Comparison of ENCODE assay signal across 1 cellular context in the genomic region with DNA sequence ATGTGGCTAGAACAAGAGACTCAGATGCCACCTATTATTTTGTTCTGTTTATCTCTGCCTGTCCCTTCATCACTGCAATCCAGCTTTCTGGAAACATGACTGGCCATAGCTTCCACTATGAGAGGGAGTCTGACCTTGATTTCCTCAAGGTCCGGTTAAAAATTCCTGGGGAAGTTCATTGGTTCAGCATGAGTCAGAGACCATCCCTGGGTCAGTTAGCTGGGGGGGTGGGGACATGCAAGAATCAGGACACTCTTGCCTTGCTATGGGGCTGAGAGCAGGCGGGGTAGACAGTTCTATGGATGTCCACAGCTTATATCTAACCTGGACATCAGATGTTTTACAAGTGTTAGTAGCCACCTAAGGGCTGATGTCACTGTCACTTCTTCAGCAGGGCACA.
TF ChIP-seq lines count a peak whose summit lies in the region.

No MANE protein-coding gene starts in this region.

TF ChIP-seq in SK-N-SH, 30 proteins besides CTCF, POLR2A, EP300 and RAD21 (continued from another document):
- TF ChIP-seq, protein P1, sequence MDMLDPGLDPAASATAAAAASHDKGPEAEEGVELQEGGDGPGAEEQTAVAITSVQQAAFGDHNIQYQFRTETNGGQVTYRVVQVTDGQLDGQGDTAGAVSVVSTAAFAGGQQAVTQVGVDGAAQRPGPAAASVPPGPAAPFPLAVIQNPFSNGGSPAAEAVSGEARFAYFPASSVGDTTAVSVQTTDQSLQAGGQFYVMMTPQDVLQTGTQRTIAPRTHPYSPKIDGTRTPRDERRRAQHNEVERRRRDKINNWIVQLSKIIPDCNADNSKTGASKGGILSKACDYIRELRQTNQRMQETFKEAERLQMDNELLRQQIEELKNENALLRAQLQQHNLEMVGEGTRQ (IDR thresholded peaks at IDR 0.05; ENCODE audit: borderline replicate concordance, low read depth, low read length): no peak
- TF ChIP-seq YY1 (IDR thresholded peaks at IDR 0.05; ENCODE audit: low read depth) (no peak), CHD2 (IDR thresholded peaks at IDR 0.05; ENCODE audit: low read length, partially characterized antibody) (no peak), FOSL2 (IDR thresholded peaks at IDR 0.05; ENCODE audit: borderline replicate concordance, low read depth) (peak; percentile 82), TAF1 (IDR thresholded peaks at IDR 0.05; ENCODE audit: borderline replicate concordance, low read depth, low read length) (no peak), RXRA (IDR thresholded peaks at IDR 0.05; ENCODE audit: borderline replicate concordance, low read depth) (peak; percentile 98)
